In the genomic region with DNA sequence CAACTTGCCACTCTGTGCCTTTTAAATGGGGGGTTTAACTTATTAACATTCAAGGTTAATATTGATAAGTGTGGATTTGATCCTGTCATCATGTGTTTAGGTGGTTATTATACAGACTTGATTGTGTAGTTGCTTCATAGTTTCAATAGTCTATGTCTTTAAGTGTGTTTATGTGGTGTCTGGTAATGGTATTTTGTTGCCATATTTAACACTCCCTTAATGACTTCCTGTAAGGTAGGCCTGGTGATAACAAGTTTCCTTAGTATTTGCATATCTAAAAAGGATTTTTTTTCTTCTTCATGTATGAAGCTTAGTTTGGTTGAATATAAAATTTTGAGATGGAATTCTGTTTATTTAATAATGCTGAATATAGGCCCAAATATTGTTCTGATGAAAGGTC, we compare ENCODE assay signal across 34 cellular contexts.
"Had no signal": no experiment of that assay in that cellular context is flagged by ENCODE, and none has a peak within 500 bp of the region (broad histone marks: within the 10 kb centered on the region; RNA-seq: fewer than 3 reads in every experiment).

No MANE protein-coding gene starts in this region.

- H3K27me3 ChIP-seq: MG63 had no signal

- H3K4me3 ChIP-seq: MG63 had no signal

- DNase-seq: Karpas-422, Kasumi-1, KG1, MG63, MM.1S, MV-4-11, NCI-H1048, NCI-H1092, NCI-H1092 treated with DMSO at 0.1 percent for 48 hours, NCI-H1105, NCI-H1105 treated with DMSO at 0.1 percent for 48 hours, NCI-H1417, NCI-H1417 treated with DMSO at 0.1 percent for 48 hours, NCI-H1436, NCI-H1436 treated with DMSO at 0.1 percent for 48 hours, NCI-H146, NCI-H1694, NCI-H1694 treated with DMSO at 0.1 percent for 48 hours, NCI-H187, NCI-H187 treated with DMSO at 0.1 percent for 48 hours, NCI-H1930, NCI-H2029, NCI-H2029 treated with DMSO at 0.1 percent for 48 hours, NCI-H2081, NCI-H2081 treated with DMSO at 0.1 percent for 48 hours, NCI-H2107, NCI-H2171, NCI-H2171 treated with DMSO at 0.1 percent for 48 hours, NCI-H2227 treated with DMSO at 0.1 percent for 48 hours, NCI-H226, NCI-H345, NCI-H446, NCI-H446 treated with DMSO at 0.1 percent for 48 hours had no signal

- H3K4me2 ChIP-seq: KMS-11 had no signal

- H3K9ac ChIP-seq: KMS-11 had no signal

- H3K27ac ChIP-seq: KMS-11 had no signal

- H3K36me3 ChIP-seq: MG63 had no signal

- H3K9me3 ChIP-seq: MG63 had no signal
